In genomic region chr1:109624215-109625010, GRCh38 we compare ENCODE assay signal across 10 cellular contexts. TPM values are rescaled to one million over a fixed set of nuclear protein-coding genes. Genes with fewer than 3 reads are reported as not detected.
DNase-seq lines count a peak whose midpoint lies in the region; ATAC-seq and TF ChIP-seq lines count a peak whose summit lies in the region.
"Had no signal": no experiment of that assay in that cellular context is flagged by ENCODE, and none has a peak within 500 bp of the region (broad histone marks: within the 10 kb centered on the region; RNA-seq: fewer than 3 reads in every experiment).

No MANE protein-coding gene starts in this region.

- intact Hi-C loops in right cardiac atrium (cut with DNase I), result no loop called here
- intact Hi-C loops in Right ventricle myocardium superior (cut with DNase I), result no loop called here
- intact Hi-C loops in esophagus squamous epithelium (cut with DNase I), result no loop called here
- intact Hi-C loops in vagina (cut with DNase I), result loop anchor here (10.0 kb wide), 1 partner anchor 80 kb away; the partner anchor contains the start of gene GNAI3

- H3K36me3 ChIP-seq in esophagus squamous epithelium (peaks cover 15 to 39% (median 21%) of the 10 kb centered on the region in 3 donors), vagina (peaks cover 0 to 31% of the 10 kb centered on the region in 2 donors)

- DNase-seq in right cardiac atrium (peak in 2 of 3 donors; percentile 56 to 69), Right ventricle myocardium superior (no peak), NCI-H510A treated with DMSO at 0.1 percent for 48 hours (lab: John Stamatoyannopoulos, UW) (peak; percentile 66), esophagus squamous epithelium (lab: John Stamatoyannopoulos, UW) (no peak), vagina (ENCODE audit: extremely low spot score in 2 of 2) (no peak), SHP77 treated with DMSO at 0.1 percent for 48 hours (lab: John Stamatoyannopoulos, UW) (no peak)

- H3K27ac ChIP-seq in right cardiac atrium (ENCODE audit: low read length) (no peak overlapping the region), esophagus squamous epithelium (peak overlapping the region in 3 of 4 donors; percentile 31 to 46 (median 44)), vagina (peak overlapping the region; percentile 91)

- H3K4me1 ChIP-seq in right cardiac atrium (ENCODE audit: control insufficient read depth, insufficient read depth, low read length) (peaks cover 6% of the 10 kb centered on the region), esophagus squamous epithelium (peaks cover 28 to 64% (median 34%) of the 10 kb centered on the region in 3 donors), vagina (peaks cover 55% of the 10 kb centered on the region)

- H3K4me3 ChIP-seq in right cardiac atrium (ENCODE audit: low read length) (no peak overlapping the region), esophagus squamous epithelium (peak overlapping the region in 1 of 4 donors; percentile 8), vagina (peak overlapping the region; percentile 15 to 35)

- no peaks in the 10 kb centered on the region for H3K27me3 ChIP-seq in right cardiac atrium (ENCODE audit: control insufficient read depth, insufficient read depth)
- H3K27me3 ChIP-seq in esophagus squamous epithelium, result no peaks in the 10 kb centered on the region
- no peaks in the 10 kb centered on the region for H3K27me3 ChIP-seq in vagina

- ATAC-seq in right cardiac atrium (no peak), Right ventricle myocardium superior (ENCODE audit: poor library complexity) (no peak), GM21526 (IDR thresholded peaks at IDR 0.05; ENCODE audit: low FRiP score, unreplicated experiment) (no peak), HG03039 (IDR thresholded peaks at IDR 0.05; ENCODE audit: unreplicated experiment) (no peak)

- WGBS in right cardiac atrium, result 71% methylated on average over 16 of the region's 16 CpGs
- 86% methylated on average over 4 of the region's 16 CpGs; no CpG with 5 or more reads in 1 of the 2 donors for WGBS in esophagus squamous epithelium, 2 donors

- TF ChIP-seq CTCF in esophagus squamous epithelium (IDR thresholded peaks at IDR 0.05), result no peak
- TF ChIP-seq CTCF in vagina (IDR thresholded peaks at IDR 0.05), result no peak

- H3K9me3 ChIP-seq in right cardiac atrium (ENCODE audit: control insufficient read depth, low read length) (no peaks in the 10 kb centered on the region), esophagus squamous epithelium (no peaks in the 10 kb centered on the region), vagina (no peaks in the 10 kb centered on the region)

- TF ChIP-seq POLR2A in esophagus squamous epithelium (IDR thresholded peaks at IDR 0.05) (no peak), vagina (IDR thresholded peaks at IDR 0.05) (no peak)

RNA-seq across cellular contexts. Expression of gene AMPD2, which starts 4.8 kb away (rescaled TPM):
- 10 to 100 TPM; 18.8 to 26.1 (median 23.4) TPM for total RNA-seq in right cardiac atrium
- polyA plus RNA-seq in right cardiac atrium, result 8.4 TPM
- 11.5 TPM for total RNA-seq in Right ventricle myocardium superior
- 10 to 100 TPM; 18.5 to 51.5 (median 24.4) TPM for total RNA-seq in esophagus squamous epithelium
- total RNA-seq in vagina, result 38.5 TPM

RNA-seq across cellular contexts. Expression of gene GNAT2, which starts 5.0 kb away (rescaled TPM):
- not detected for total RNA-seq in right cardiac atrium
- not detected for polyA plus RNA-seq in right cardiac atrium
- not detected for total RNA-seq in Right ventricle myocardium superior
- total RNA-seq in esophagus squamous epithelium, result not detected
- total RNA-seq in vagina, result not detected
- total RNA-seq: endothelial cell of umbilical vein; T-helper 2 cell treated with Interferon-gamma antibody and Interleukin-4, amounts not matched to agents 100 ng/mL and 5 ng/mL, for 36 hours had no signal
- polyA plus RNA-seq: endothelial cell of umbilical vein had no signal

RNA-seq across cellular contexts. Expression of gene GSTM4, which starts 31.5 kb away (rescaled TPM):
- total RNA-seq in right cardiac atrium, result 10 to 100 TPM; 31.2 to 57.8 (median 39.4) TPM
- 47.9 TPM for polyA plus RNA-seq in right cardiac atrium
- 37.3 TPM for total RNA-seq in Right ventricle myocardium superior
- 10 to 100 TPM; 13.5 to 53.5 (median 29.4) TPM for total RNA-seq in esophagus squamous epithelium
- 36.1 TPM for total RNA-seq in vagina

RNA-seq across cellular contexts. Expression of gene GSTM2, which starts 43.4 kb away (rescaled TPM):
- total RNA-seq in right cardiac atrium (10 to 100 TPM; 50.3 to 92.8 (median 72.6) TPM), Right ventricle myocardium superior (70.8 TPM), esophagus squamous epithelium (10 to 100 TPM; 17.8 to 87.9 (median 46.2) TPM), vagina (130 TPM)
- polyA plus RNA-seq in right cardiac atrium, result 99.5 TPM

Comparison
In these comparisons a context has a peak if more than half of its experiments do, and no peak if none do; other contexts are left out.
1. DNase-seq: peak in right cardiac atrium (2 of 3) and NCI-H510A treated with DMSO at 0.1 percent for 48 hours (single experiment); none in Right ventricle myocardium superior (single experiment), esophagus squamous epithelium (single experiment), vagina (0 of 2) and SHP77 treated with DMSO at 0.1 percent for 48 hours (single experiment).